In genomic region chr14:23071975-23072539, GRCh38 we compare ENCODE assay signal across 6 cellular contexts. TPM values are rescaled to one million over a fixed set of nuclear protein-coding genes. Genes with fewer than 3 reads are reported as not detected.
DNase-seq lines count a peak whose midpoint lies in the region; ATAC-seq, FAIRE-seq and TF ChIP-seq lines count a peak whose summit lies in the region.

No MANE protein-coding gene starts in this region.

- peaks cover 29% of the 10 kb centered on the region for H3K36me3 ChIP-seq in GM23248 (ENCODE audit: low read depth)
- H3K36me3 ChIP-seq in naive thymus-derived CD4-positive, alpha-beta T cell (ENCODE audit: control insufficient read depth in 2 of 3, insufficient read depth in 3 of 3, low read length in 3 of 3), result peaks cover 21 to 60% (median 28%) of the 10 kb centered on the region in 3 experiments

- CTCF ChIA-PET in naive thymus-derived CD4-positive, alpha-beta T cell (lab: Charles Lee), result interaction anchor here (1.1 to 3.2 kb wide), 8 partner anchors 10 to 114 kb away, joined by 3 to 15 read pairs (median 4); partner anchors contain the start of genes ACIN1, C14orf119 and CDH24

- 38 to 42% methylated on average over 5 of the region's 5 CpGs for WGBS in GM23248 (ENCODE audit: low coverage in 1 of 2, low lambda C conversion rate in 2 of 2, missing lambda C conversion rate in 2 of 2), 2 experiments

- ATAC-seq in naive thymus-derived CD4-positive, alpha-beta T cell, result no peak
- no peak for ATAC-seq in HG02852 (IDR thresholded peaks at IDR 0.05; ENCODE audit: unreplicated experiment)

- no peak for FAIRE-seq in HTR-8/SVneo (lab: Jason Lieb, UNC)

- H3K4me1 Mint-ChIP-seq in naive thymus-derived CD4-positive, alpha-beta T cell, result peaks cover 30 to 48% (median 41%) of the 10 kb centered on the region in 7 donors

- H2AFZ ChIP-seq in GM23248, result no peak overlapping the region

- H3K79me2 ChIP-seq in GM23248 (ENCODE audit: insufficient read depth), result peaks cover 97% of the 10 kb centered on the region

- H3K27ac ChIP-seq in GM23248, result peak overlapping the region; percentile 71
- H3K27ac ChIP-seq in naive thymus-derived CD4-positive, alpha-beta T cell (ENCODE audit: low read depth, low read length), result peak overlapping the region; percentile 81

- H3K9me2 ChIP-seq in GM23248 (ENCODE audit: insufficient read depth), result no peaks in the 10 kb centered on the region

- H3K9ac ChIP-seq in GM23248, result peak overlapping the region; percentile 95

- H3F3A ChIP-seq in GM23248 (ENCODE audit: insufficient read depth), result peaks cover 43% of the 10 kb centered on the region

- H3K9me3 ChIP-seq in GM23248 (ENCODE audit: low read depth), result no peaks in the 10 kb centered on the region
- H3K9me3 ChIP-seq in naive thymus-derived CD4-positive, alpha-beta T cell (ENCODE audit: control insufficient read depth in 2 of 3, low read length in 3 of 3), result no peaks in the 10 kb centered on the region

- H3K27me3 ChIP-seq in GM23248 (replicated peaks; ENCODE audit: insufficient read depth), result no peaks in the 10 kb centered on the region
- no peaks in the 10 kb centered on the region for H3K27me3 ChIP-seq in naive thymus-derived CD4-positive, alpha-beta T cell (ENCODE audit: control insufficient read depth in 2 of 2, insufficient read depth in 2 of 2, low read length in 2 of 2)

- intact Hi-C loops in naive thymus-derived CD4-positive, alpha-beta T cell (cut with micrococcal nuclease), result loop anchor here (1.0 to 5.0 kb wide), 5 partner anchors 23 to 500 kb away; partner anchors contain the start of genes ACIN1 (in 2 of the 2), C14orf119 (in 2 of the 2) and PPP1R3E (in 1 of the 2)

- H3K4me3 Mint-ChIP-seq in naive thymus-derived CD4-positive, alpha-beta T cell, result peak overlapping the region in 8 of 10 donors; percentile 82 to 98 (median 94)

- no peak for DNase-seq in GM23248
- no peak for DNase-seq in astrocyte of the cerebellum (ENCODE audit: low read depth)
- no peak for DNase-seq in naive thymus-derived CD4-positive, alpha-beta T cell
- no peak for DNase-seq in cerebellar nuclear complex (lab: John Stamatoyannopoulos, UW)
- DNase-seq in HTR-8/SVneo (ENCODE audit: insufficient read length, low spot score), result no peak

- H3K36me3 Mint-ChIP-seq in naive thymus-derived CD4-positive, alpha-beta T cell, result peaks cover 0 to 16% (median 12%) of the 10 kb centered on the region in 5 donors

- H3K27ac Mint-ChIP-seq in naive thymus-derived CD4-positive, alpha-beta T cell, result peak overlapping the region; percentile 81 to 98 (median 89)

- POLR2A ChIA-PET in naive thymus-derived CD4-positive, alpha-beta T cell (lab: Charles Lee), result interaction anchor here (0.6 to 3.1 kb wide), 7 partner anchors 10 to 230 kb away, joined by 3 to 25 read pairs (median 6); partner anchors contain the start of genes ACIN1, C14orf119, CEBPE and PPP1R3E

- peak overlapping the region; percentile 83 for H3K4me2 ChIP-seq in GM23248 (ENCODE audit: unreplicated experiment)

- H3K9me3 Mint-ChIP-seq in naive thymus-derived CD4-positive, alpha-beta T cell, result no peaks in the 10 kb centered on the region

- peaks cover 23% of the 10 kb centered on the region for H3K4me1 ChIP-seq in GM23248 (ENCODE audit: insufficient read depth)
- H3K4me1 ChIP-seq in naive thymus-derived CD4-positive, alpha-beta T cell (ENCODE audit: control insufficient read depth in 2 of 2, insufficient read depth in 2 of 2, low read length in 2 of 2), result peaks cover 16 to 28% of the 10 kb centered on the region in 2 donors

- in situ Hi-C loops in GM23248 (cut with MboI) (no loop called here), astrocyte of the cerebellum (cut with HindIII; ENCODE audit: low sequenced_read_pairs) (no loop called here)

- no peak for TF ChIP-seq CTCF in astrocyte of the cerebellum (IDR thresholded peaks at IDR 0.05; ENCODE audit: low read depth, low read length, missing control alignments)

- H4K20me1 ChIP-seq in GM23248 (ENCODE audit: insufficient read depth), result peaks cover 5% of the 10 kb centered on the region; the same call in 1 of the 2 replicates

- no peaks in the 10 kb centered on the region for H3K27me3 Mint-ChIP-seq in naive thymus-derived CD4-positive, alpha-beta T cell

- peak overlapping the region; percentile 97 for H3K4me3 ChIP-seq in GM23248
- H3K4me3 ChIP-seq in astrocyte of the cerebellum (ENCODE audit: low read depth, low read length), result peak overlapping the region; percentile 98
- H3K4me3 ChIP-seq in naive thymus-derived CD4-positive, alpha-beta T cell (ENCODE audit: low read length), result peak overlapping the region; percentile 85

RNA-seq across cellular contexts. Expression of gene CDH24, which starts 14.7 kb away (rescaled TPM):
- 3.8 and 5.6 TPM in 2 replicates for total RNA-seq in GM23248 (2014; rRNA removed; shearing (Covaris generic))
- polyA plus RNA-seq in GM23248 (2016; fragmentation: Nextera tagmentation; extraction: Ambion mirVana), result 1.0 and 1.5 TPM in 2 replicates
- total RNA-seq in naive thymus-derived CD4-positive, alpha-beta T cell, result 1 to 10 TPM; 1.5 to 3.7 (median 2.1) TPM
- polyA plus RNA-seq in naive thymus-derived CD4-positive, alpha-beta T cell, result under 1 TPM; 0.30 to 0.52 TPM

RNA-seq across cellular contexts. Expression of gene ACIN1, which starts 22.9 kb away (rescaled TPM):
- 61.0 and 63.7 TPM in 2 replicates for total RNA-seq in GM23248 (2014; rRNA removed; shearing (Covaris generic))
- 28.8 and 35.5 TPM in 2 replicates for polyA plus RNA-seq in GM23248 (2016; fragmentation: Nextera tagmentation; extraction: Ambion mirVana)
- total RNA-seq in naive thymus-derived CD4-positive, alpha-beta T cell, result 100 to 1,000 TPM; 222 to 360 (median 301) TPM
- 10 to 100 TPM in 1 of 2 donors, 1 to 10 TPM in 1; 8.7 to 18.6 TPM for polyA plus RNA-seq in naive thymus-derived CD4-positive, alpha-beta T cell

RNA-seq across cellular contexts. Expression of gene C14orf119, which starts 23.2 kb away (rescaled TPM):
- 48.7 and 55.5 TPM in 2 replicates for total RNA-seq in GM23248 (2014; rRNA removed; shearing (Covaris generic))
- 157 and 166 TPM in 2 replicates for polyA plus RNA-seq in GM23248 (2016; fragmentation: Nextera tagmentation; extraction: Ambion mirVana)
- 10 to 100 TPM in 4 of 5 experiments, 1 to 10 TPM in 1; 6.0 to 49.9 (median 43.4) TPM for total RNA-seq in naive thymus-derived CD4-positive, alpha-beta T cell
- 100 to 1,000 TPM in 1 of 2 donors, 10 to 100 TPM in 1; 80.4 to 169 TPM for polyA plus RNA-seq in naive thymus-derived CD4-positive, alpha-beta T cell

RNA-seq across cellular contexts. Expression of gene PSMB11, which starts 30.0 kb away (rescaled TPM):
- total RNA-seq in GM23248 (2014; rRNA removed; shearing (Covaris generic)), result not detected in 2 replicates
- polyA plus RNA-seq in GM23248 (2016; fragmentation: Nextera tagmentation; extraction: Ambion mirVana), result not detected in 2 replicates
- 1 to 10 TPM in 1 of 5 experiments, under 1 TPM in 3, not detected in 1; 0.32 to 1.1 (median 0.66) TPM for total RNA-seq in naive thymus-derived CD4-positive, alpha-beta T cell
- 1 to 10 TPM in 1 of 2 donors, under 1 TPM in 1; 0.70 to 1.2 TPM for polyA plus RNA-seq in naive thymus-derived CD4-positive, alpha-beta T cell

RNA-seq across cellular contexts. Expression of gene CIROP, which starts 32.7 kb away (rescaled TPM):
- total RNA-seq in GM23248 (2014; rRNA removed; shearing (Covaris generic)), result not detected in 2 replicates
- polyA plus RNA-seq in GM23248 (2016; fragmentation: Nextera tagmentation; extraction: Ambion mirVana), result 0.09 TPM in 1 of 2 replicates, not detected in the other
- total RNA-seq in naive thymus-derived CD4-positive, alpha-beta T cell, result not detected
- not detected for polyA plus RNA-seq in naive thymus-derived CD4-positive, alpha-beta T cell
